28 cellular contexts compared by ENCODE assay signal in the genomic region with DNA sequence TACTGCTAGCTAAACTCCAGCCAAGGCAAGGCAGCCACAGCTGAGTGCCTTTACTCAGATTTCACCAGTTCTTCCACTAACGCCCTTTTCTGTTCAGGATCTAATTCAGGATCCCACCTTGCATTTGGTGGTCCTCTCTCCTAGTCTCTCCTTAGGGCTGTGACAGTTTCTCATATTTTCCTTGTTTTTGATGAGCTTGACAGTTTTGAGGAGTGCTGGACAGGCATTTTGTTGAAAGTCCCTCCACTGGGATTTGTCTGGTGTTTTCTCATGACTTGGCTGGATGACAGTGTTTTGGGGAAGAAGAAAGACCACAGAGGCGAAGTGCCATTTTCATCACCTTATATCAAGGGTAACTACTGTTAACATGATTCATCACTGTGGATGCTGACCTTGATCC.
"Had no signal": no experiment of that assay in that cellular context is flagged by ENCODE, and none has a peak within 500 bp of the region (broad histone marks: within the 10 kb centered on the region; RNA-seq: fewer than 3 reads in every experiment).

No MANE protein-coding gene starts in this region.

- H3K27ac ChIP-seq: brain microvascular endothelial cell had no signal

- H3K27me3 ChIP-seq: brain microvascular endothelial cell had no signal

- ATAC-seq: activated CD8-positive, alpha-beta T cell treated with anti-CD3 and anti-CD28 coated beads for 36 hours; activated T-cell treated with anti-CD3 and anti-CD28 coated beads, Interleukin-2, amount 50 U/mL, for 72 hours; activated T-helper 17 cell treated with anti-CD3 and anti-CD28 coated beads, Interleukin-2, amount 50 U/mL, for 72 hours; Panc1 had no signal

- DNase-seq: activated CD4-positive, alpha-beta T cell treated with anti-CD3 and anti-CD28 coated beads, Interleukin-2, amount 10 ng/mL, durations not matched to agents 24 days and 14 days; activated CD4-positive, alpha-beta T cell treated with anti-CD3 and anti-CD28 coated beads, Interleukin-2, amount 50 U/mL, for 4 hours; activated CD8-positive, alpha-beta T cell treated with anti-CD3 and anti-CD28 coated beads for 36 hours; activated effector memory CD4-positive, alpha-beta T cell treated with anti-CD3 and anti-CD28 coated beads, Interleukin-2, amount 50 U/mL, for 16 hours; activated naive CD4-positive, alpha-beta T cell; activated naive CD4-positive, alpha-beta T cell treated with anti-CD3 and anti-CD28 coated beads, Interleukin-2, amount 50 U/mL, for 16 hours; activated naive CD8-positive, alpha-beta T cell treated with anti-CD3 and anti-CD28 coated beads for 36 hours; activated T-cell treated with anti-CD3 and anti-CD28 coated beads, Interleukin-2, amount 50 U/mL, for 1 hour; activated T-cell treated with anti-CD3 and anti-CD28 coated beads, Interleukin-2, amount 50 U/mL, for 72 hours; amniotic stem cell; aorta; brain microvascular endothelial cell; central memory CD4-positive, alpha-beta T cell; Karpas-422; NCI-H1105; NCI-H1417 treated with DMSO at 0.1 percent for 48 hours; NCI-H187 treated with DMSO at 0.1 percent for 48 hours; NCI-H2081; NCI-H345; NCI-H524 treated with DMSO at 0.1 percent for 48 hours; RPMI8226; SIG-M5; SW 1271; T-helper 1 cell; T-helper 2 cell; T-helper 9 cell had no signal

- H3K36me3 ChIP-seq: brain microvascular endothelial cell had no signal
